ENCODE assay signal across 12 cellular contexts in genomic region chr4:85928775-85929585, GRCh38.
DNase-seq lines count a peak whose midpoint lies in the region; ATAC-seq and TF ChIP-seq lines count a peak whose summit lies in the region.
"Had no signal": no experiment of that assay in that cellular context is flagged by ENCODE, and none has a peak within 500 bp of the region (broad histone marks: within the 10 kb centered on the region; RNA-seq: fewer than 3 reads in every experiment).

No MANE protein-coding gene starts in this region.

- H3K79me2 ChIP-seq in Karpas-422 (ENCODE audit: low read length): peaks cover 7% of the 10 kb centered on the region

- POLR2A ChIA-PET in T-cell (lab: Charles Lee): interaction anchor here in 1 of 2 donors (0.6 kb wide), 1 partner anchor 43 kb away, joined by 3 read pairs; no protein-coding TSS in a partner anchor

- no peak overlapping the region for H2AFZ ChIP-seq in Karpas-422 (ENCODE audit: low read length)

- intact Hi-C loops in thyroid gland (cut with DNase I): no loop called here

- TF ChIP-seq POLR2A in thyroid gland (IDR thresholded peaks at IDR 0.05): peak in 1 of 2 donors; percentile 39
- TF ChIP-seq POLR2A in Peyer's patch (IDR thresholded peaks at IDR 0.05): no peak

- no peaks in the 10 kb centered on the region for H3K9me2 ChIP-seq in Karpas-422 (replicated peaks; ENCODE audit: insufficient read depth, low read length)

- peak; percentile 2 for DNase-seq in SIG-M5 treated with dmso at 0.1 percent for 504 hours (lab: John Stamatoyannopoulos, UW; ENCODE audit: unreplicated experiment)
- DNase-seq in SIG-M5 (lab: John Stamatoyannopoulos, UW): no peak
- DNase-seq in Karpas-422: peak; percentile 78
- peak; percentile 9 for DNase-seq in fibroblast of the aortic adventitia (ENCODE audit: low read depth)
- DNase-seq in thyroid gland: peak; percentile 34 to 44
- no peak for DNase-seq in T-cell
- no peak for DNase-seq in activated CD4-positive, alpha-beta T cell treated with anti-CD3 and anti-CD28 coated beads, Interleukin-2, amount 50 U/mL, for 4 hours
- DNase-seq in Peyer's patch: no peak

- H3K36me3 ChIP-seq in Karpas-422 (ENCODE audit: insufficient read depth, low read length) (no peaks in the 10 kb centered on the region), thyroid gland (no peaks in the 10 kb centered on the region), Peyer's patch (no peaks in the 10 kb centered on the region)
- H3K36me3 ChIP-seq: cardiac muscle cell, prostate gland, tibial nerve had no signal

- H3K27me3 Mint-ChIP-seq in T-cell: peaks cover 0 to 3% of the 10 kb centered on the region in 2 donors

- H3K9me3 Mint-ChIP-seq in T-cell: no peaks in the 10 kb centered on the region

- no peaks in the 10 kb centered on the region for H3K9me3 ChIP-seq in Karpas-422 (ENCODE audit: low read length)
- no peaks in the 10 kb centered on the region for H3K9me3 ChIP-seq in thyroid gland
- no peaks in the 10 kb centered on the region for H3K9me3 ChIP-seq in Peyer's patch
- H3K9me3 ChIP-seq: prostate gland, tibial nerve had no signal

- no peak overlapping the region for H3K27ac Mint-ChIP-seq in T-cell

- ATAC-seq in T-cell (replicated peaks in 1 of 4): no peak
- ATAC-seq: Right ventricle myocardium inferior had no signal

- TF ChIP-seq CTCF in fibroblast of the aortic adventitia (IDR thresholded peaks at IDR 0.05; ENCODE audit: insufficient read depth, low read length) (no peak), thyroid gland (IDR thresholded peaks at IDR 0.05) (no peak), Peyer's patch (IDR thresholded peaks at IDR 0.05) (no peak)

- H3K4me3 ChIP-seq in Karpas-422 (ENCODE audit: low read length) (peak overlapping the region; percentile 32), fibroblast of the aortic adventitia (ENCODE audit: low read depth, low read length) (no peak overlapping the region), thyroid gland (replicated peaks in 1 of 3) (no peak overlapping the region), Peyer's patch (peak overlapping the region in 2 of 4 donors; percentile 5 to 26)
- H3K4me3 ChIP-seq: cardiac muscle cell, prostate gland, tibial nerve had no signal

- H3K9ac ChIP-seq in Karpas-422 (ENCODE audit: low read length): peak overlapping the region; percentile 43

- peaks cover 8 to 11% (median 9%) of the 10 kb centered on the region in 3 donors for H3K4me1 Mint-ChIP-seq in T-cell

- peak overlapping the region; percentile 57 for H3K4me2 ChIP-seq in Karpas-422 (ENCODE audit: low read depth, low read length, poor library complexity, severe bottlenecking)

- WGBS in thyroid gland, 2 donors: 33 to 37% methylated on average over 5 of the region's 5 CpGs

- no peaks in the 10 kb centered on the region for H3K27me3 ChIP-seq in Karpas-422 (ENCODE audit: low read length)
- H3K27me3 ChIP-seq in thyroid gland: no peaks in the 10 kb centered on the region
- H3K27me3 ChIP-seq in Peyer's patch: no peaks in the 10 kb centered on the region
- H3K27me3 ChIP-seq: cardiac muscle cell, tibial nerve had no signal

- H3K4me1 ChIP-seq in Karpas-422 (ENCODE audit: low read length) (peaks cover 85% of the 10 kb centered on the region), thyroid gland (peaks cover 24 to 42% of the 10 kb centered on the region in 2 donors), Peyer's patch (peaks cover 0 to 21% (median 8%) of the 10 kb centered on the region in 4 donors)
- H3K4me1 ChIP-seq: prostate gland had no signal

- CTCF ChIA-PET in T-cell (lab: Charles Lee): interaction anchor here in 1 of 2 donors (0.6 kb wide), 1 partner anchor 364 kb away, joined by 3 read pairs; no protein-coding TSS in a partner anchor

- H3K4me3 Mint-ChIP-seq in T-cell: peak overlapping the region in 1 of 3 donors; percentile 46

- H4K20me1 ChIP-seq in Karpas-422 (ENCODE audit: insufficient read depth, low read depth, low read length): no peaks in the 10 kb centered on the region

- H3K27ac ChIP-seq in Karpas-422 (ENCODE audit: low read length) (peak overlapping the region; percentile 62), thyroid gland (peak overlapping the region; percentile 88 to 94 (median 92)), Peyer's patch (peak overlapping the region in 2 of 4 donors; percentile 13 to 43)
- H3K27ac ChIP-seq: cardiac muscle cell, prostate gland had no signal

- no peaks in the 10 kb centered on the region for H3K36me3 Mint-ChIP-seq in T-cell

Comparison
In these comparisons a context has a peak if more than half of its experiments do, and no peak if none do; other contexts are left out.
1. DNase-seq: peak in SIG-M5 treated with dmso at 0.1 percent for 504 hours (single experiment), Karpas-422 (single experiment), fibroblast of the aortic adventitia (single experiment) and thyroid gland (2 of 2); none in SIG-M5 (single experiment), T-cell (0 of 34), activated CD4-positive, alpha-beta T cell treated with anti-CD3 and anti-CD28 coated beads, Interleukin-2, amount 50 U/mL, for 4 hours (0 of 2) and Peyer's patch (0 of 3).